ENCODE assay signal across 12 cellular contexts in genomic region chr2:219454217-219454616, GRCh38. TPM values are rescaled to one million over a fixed set of nuclear protein-coding genes. Genes with fewer than 3 reads are reported as not detected.
A peak's percentile ranks its signal among the peaks of the same experiment; 100 is the strongest.
DNase-seq lines count a peak whose midpoint lies in the region; ATAC-seq and TF ChIP-seq lines count a peak whose summit lies in the region.
"Had no signal": no experiment of that assay in that cellular context is flagged by ENCODE, and none has a peak within 500 bp of the region (broad histone marks: within the 10 kb centered on the region; RNA-seq: fewer than 3 reads in every experiment).

No MANE protein-coding gene starts in this region.

- no peak overlapping the region for H3K4me3 Mint-ChIP-seq in osteocyte (ENCODE audit: unreplicated experiment)
- H3K4me3 Mint-ChIP-seq: activated naive CD8-positive, alpha-beta T cell had no signal

- peak; percentile 46 for DNase-seq in COLO668 (lab: John Stamatoyannopoulos, UW; ENCODE audit: unreplicated experiment)
- peak; percentile 89 for DNase-seq in NCI-H226
- no peak for DNase-seq in caudate nucleus (lab: John Stamatoyannopoulos, UW)
- no peak for DNase-seq in osteocyte (ENCODE audit: extremely low spot score, unreplicated experiment)
- no peak for DNase-seq in C1 segment of cervical spinal cord (lab: John Stamatoyannopoulos, UW)
- DNase-seq: AML-193, left lung, Peyer's patch had no signal

- TF ChIP-seq CTCF in osteocyte (IDR thresholded peaks at IDR 0.05): no peak

- ATAC-seq in GM19452 (IDR thresholded peaks at IDR 0.05; ENCODE audit: unreplicated experiment): no peak
- no peak for ATAC-seq in HG03521 (IDR thresholded peaks at IDR 0.05; ENCODE audit: unreplicated experiment)
- no peak for ATAC-seq in GM21825 (IDR thresholded peaks at IDR 0.05; ENCODE audit: unreplicated experiment)

- H3K27ac Mint-ChIP-seq in osteocyte (ENCODE audit: unreplicated experiment): peak overlapping the region; percentile 80
- H3K27ac Mint-ChIP-seq: activated naive CD8-positive, alpha-beta T cell had no signal

- no peaks in the 10 kb centered on the region for H3K27me3 Mint-ChIP-seq in osteocyte (ENCODE audit: unreplicated experiment)

- H3K36me3 Mint-ChIP-seq in osteocyte (ENCODE audit: unreplicated experiment): peaks cover 3% of the 10 kb centered on the region
- H3K36me3 Mint-ChIP-seq: activated naive CD8-positive, alpha-beta T cell had no signal

- H3K4me1 Mint-ChIP-seq in osteocyte (ENCODE audit: unreplicated experiment): peaks cover 28% of the 10 kb centered on the region

- peak overlapping the region; percentile 70 for H3K27ac ChIP-seq in caudate nucleus (ENCODE audit: low read depth, low read length)
- H3K27ac ChIP-seq: left lung had no signal

- H3K9me3 Mint-ChIP-seq in osteocyte (ENCODE audit: unreplicated experiment): no peaks in the 10 kb centered on the region

RNA-seq across cellular contexts. Expression of gene SPEG, which starts 19.6 kb away (rescaled TPM):
- 27.0 and 30.3 TPM in 2 replicates for total RNA-seq in osteocyte

RNA-seq across cellular contexts. Expression of gene DES, which starts 36.0 kb away (rescaled TPM):
- not detected in 2 replicates for total RNA-seq in osteocyte

RNA-seq across cellular contexts. Expression of gene GMPPA, which starts 44.5 kb away (rescaled TPM):
- 41.4 and 42.5 TPM in 2 replicates for total RNA-seq in osteocyte

Comparison
In these comparisons a context has a peak if more than half of its experiments do, and no peak if none do; other contexts are left out.
1. DNase-seq: peak in COLO668 (single experiment) and NCI-H226 (single experiment); none in caudate nucleus (0 of 61), osteocyte (single experiment) and C1 segment of cervical spinal cord (0 of 14).